ENCODE assay signal across 21 cellular contexts in genomic region chr17:6681671-6682070, GRCh38. TPM values are rescaled to one million over a fixed set of nuclear protein-coding genes. Genes with fewer than 3 reads are reported as not detected.
A peak's percentile ranks its signal among the peaks of the same experiment; 100 is the strongest.
DNase-seq lines count a peak whose midpoint lies in the region; ATAC-seq and TF ChIP-seq lines count a peak whose summit lies in the region.
"Had no signal": no experiment of that assay in that cellular context is flagged by ENCODE, and none has a peak within 500 bp of the region (broad histone marks: within the 10 kb centered on the region; RNA-seq: fewer than 3 reads in every experiment).

No MANE protein-coding gene starts in this region.

- no peaks in the 10 kb centered on the region for H3K9me3 ChIP-seq in breast epithelium
- H3K9me3 ChIP-seq in ascending aorta, result no peaks in the 10 kb centered on the region
- H3K9me3 ChIP-seq: A549 had no signal

- intact Hi-C loops in MCF 10A (cut with micrococcal nuclease) (no loop called here), breast epithelium (cut with DNase I; ENCODE audit: low total_unique reads) (no loop called here), ascending aorta (cut with DNase I) (no loop called here)

- H3K27ac Mint-ChIP-seq in MCF 10A (ENCODE audit: low read depth, unreplicated experiment), result no peak overlapping the region
- no peak overlapping the region for H3K27ac Mint-ChIP-seq in chondrocyte (ENCODE audit: unreplicated experiment)
- H3K27ac Mint-ChIP-seq: CD14-positive monocyte; CD4-positive, alpha-beta memory T cell; H9; IgD-negative memory B cell had no signal

- POLR2A ChIA-PET in MCF 10A (lab: Yijun Ruan, JAX), result interaction anchor here (1.3 kb wide), 1 partner anchor 12 kb away, joined by 4 read pairs; no protein-coding TSS in a partner anchor

- CTCF ChIA-PET in MCF 10A (lab: Yijun Ruan, JAX), result interaction anchor here (0.7 to 1.7 kb wide), 2 partner anchors 16 to 1126 kb away, joined by 4 to 8 read pairs; no protein-coding TSS in a partner anchor

- H3K27me3 Mint-ChIP-seq in MCF 10A (ENCODE audit: insufficient read depth, unreplicated experiment) (no peaks in the 10 kb centered on the region), chondrocyte (ENCODE audit: low read depth) (peaks cover 33% of the 10 kb centered on the region)

- ATAC-seq in foreskin keratinocyte, result peak; percentile 17
- no peak for ATAC-seq in GM18870 (IDR thresholded peaks at IDR 0.05; ENCODE audit: unreplicated experiment)
- ATAC-seq: A549 had no signal

- H3K4me1 ChIP-seq in breast epithelium, result no peaks in the 10 kb centered on the region
- no peaks in the 10 kb centered on the region for H3K4me1 ChIP-seq in foreskin keratinocyte
- H3K4me1 ChIP-seq in ascending aorta, result no peaks in the 10 kb centered on the region

- peak; percentile 26 for DNase-seq in MCF 10A (ENCODE audit: unreplicated experiment)
- DNase-seq in breast epithelium (ENCODE audit: low spot score in 2 of 2), result no peak
- peak; percentile 52 for DNase-seq in chondrocyte (ENCODE audit: low spot score)
- peak; percentile 73 to 83 for DNase-seq in foreskin keratinocyte
- DNase-seq in ascending aorta (ENCODE audit: low spot score in 2 of 2), result no peak
- no peak for DNase-seq in NAMALWA (ENCODE audit: low spot score)
- DNase-seq in H4 (ENCODE audit: low spot score), result no peak
- DNase-seq: AML-193; CD4-positive, alpha-beta memory T cell; DMS153; DMS79; GDM1; GOT3; H9 had no signal

- H3K4me1 Mint-ChIP-seq in MCF 10A (ENCODE audit: insufficient read depth, unreplicated experiment) (peaks cover 6% of the 10 kb centered on the region), chondrocyte (ENCODE audit: low read depth) (peaks cover 2% of the 10 kb centered on the region)

- H3K9me3 Mint-ChIP-seq in MCF 10A (ENCODE audit: unreplicated experiment), result no peaks in the 10 kb centered on the region
- H3K9me3 Mint-ChIP-seq in chondrocyte (ENCODE audit: low read depth), result no peaks in the 10 kb centered on the region
- H3K9me3 Mint-ChIP-seq: CD14-positive monocyte; CD4-positive, alpha-beta memory T cell; H9; IgD-negative memory B cell had no signal

- TF ChIP-seq CTCF in MCF 10A (IDR thresholded peaks at IDR 0.05; ENCODE audit: unreplicated experiment), result no peak
- no peak for TF ChIP-seq CTCF in breast epithelium (IDR thresholded peaks at IDR 0.05)
- no peak for TF ChIP-seq CTCF in chondrocyte (IDR thresholded peaks at IDR 0.05)
- no peak for TF ChIP-seq CTCF in foreskin keratinocyte (conservative IDR thresholded peaks at IDR 0.05)
- TF ChIP-seq CTCF in ascending aorta (IDR thresholded peaks at IDR 0.05), result no peak

- H3K4me3 ChIP-seq in breast epithelium (no peak overlapping the region), ascending aorta (no peak overlapping the region)
- H3K4me3 ChIP-seq: A549 had no signal

- H3K36me3 ChIP-seq in breast epithelium, result no peaks in the 10 kb centered on the region
- no peaks in the 10 kb centered on the region for H3K36me3 ChIP-seq in ascending aorta

- no TSS peak for BruUV-seq in MCF 10A (replicated peaks; lab: Mats Ljungman, UMichigan)

- H3K27me3 ChIP-seq in breast epithelium (no peaks in the 10 kb centered on the region), foreskin keratinocyte (no peaks in the 10 kb centered on the region), ascending aorta (no peaks in the 10 kb centered on the region)

- no peak overlapping the region for H3K4me3 Mint-ChIP-seq in MCF 10A (ENCODE audit: unreplicated experiment)
- no peak overlapping the region for H3K4me3 Mint-ChIP-seq in chondrocyte (ENCODE audit: unreplicated experiment)
- H3K4me3 Mint-ChIP-seq: H9, IgD-negative memory B cell had no signal

- H3K27ac ChIP-seq in breast epithelium, result no peak overlapping the region
- H3K27ac ChIP-seq in foreskin keratinocyte, result peak overlapping the region; percentile 46
- no peak overlapping the region for H3K27ac ChIP-seq in ascending aorta
- H3K27ac ChIP-seq: 22Rv1, A549 had no signal

- TF ChIP-seq POLR2A in breast epithelium (IDR thresholded peaks at IDR 0.05), result no peak

- H3K36me3 Mint-ChIP-seq in MCF 10A (ENCODE audit: insufficient read depth, unreplicated experiment) (no peaks in the 10 kb centered on the region), chondrocyte (ENCODE audit: low read depth) (no peaks in the 10 kb centered on the region)
- H3K36me3 Mint-ChIP-seq: CD14-positive monocyte had no signal

RNA-seq across cellular contexts. Expression of gene C17orf100, which starts 30.1 kb away (rescaled TPM):
- total RNA-seq in MCF 10A (2022) (1.4 and 1.7 TPM in 2 replicates), breast epithelium (under 1 TPM; 0.16 to 0.98 (median 0.88) TPM), chondrocyte (2.0 to 3.0 TPM (median 2.9 TPM) in 3 replicates), foreskin keratinocyte (0.88 and 1.2 TPM in 2 replicates), ascending aorta (4.3 TPM)
- polyA plus RNA-seq in foreskin keratinocyte, result 1.1 and 1.4 TPM in 2 replicates
- total RNA-seq in H4 (2014; rRNA removed; shearing (Covaris generic)), result 0.29 TPM in 1 of 2 replicates, not detected in the other

RNA-seq across cellular contexts. Expression of gene MED31, which starts 30.3 kb away (rescaled TPM):
- total RNA-seq in MCF 10A (2022) (17.7 and 17.8 TPM in 2 replicates), breast epithelium (10 to 100 TPM in 2 of 3 donors, 1 to 10 TPM in 1; 5.4 to 13.4 (median 12.9) TPM), chondrocyte (12.9 to 24.2 TPM (median 14.5 TPM) in 3 replicates), foreskin keratinocyte (30.5 and 34.6 TPM in 2 replicates), ascending aorta (not detected)
- 49.2 TPM in 2 replicates for polyA plus RNA-seq in foreskin keratinocyte
- total RNA-seq in H4 (2014; rRNA removed; shearing (Covaris generic)), result 16.3 and 19.2 TPM in 2 replicates

RNA-seq across cellular contexts. Expression of gene SLC13A5, which starts 31.5 kb away (rescaled TPM):
- total RNA-seq in MCF 10A (2022) (not detected in 2 replicates), breast epithelium (under 1 TPM in 1 of 3 donors, not detected in 2; 0.32 TPM), chondrocyte (1.1 to 1.5 TPM in 2 of 3 replicates, not detected in the other), foreskin keratinocyte (0.74 and 1.4 TPM in 2 replicates), ascending aorta (0.21 TPM)
- polyA plus RNA-seq in foreskin keratinocyte, result 0.75 and 1.4 TPM in 2 replicates
- total RNA-seq in H4 (2014; rRNA removed; shearing (Covaris generic)), result not detected in 2 replicates
- total RNA-seq: CD4-positive, alpha-beta memory T cell; Daoy had no signal
- polyA plus RNA-seq: BJ; CD14-positive monocyte; CD4-positive, alpha-beta memory T cell had no signal

RNA-seq across cellular contexts. Expression of gene TXNDC17, which starts 40.8 kb away (rescaled TPM):
- 137 and 146 TPM in 2 replicates for total RNA-seq in MCF 10A (2022)
- 100 to 1,000 TPM; 125 to 145 (median 134) TPM for total RNA-seq in breast epithelium
- total RNA-seq in chondrocyte, result 71.5 to 76.2 TPM (median 76.1 TPM) in 3 replicates
- 344 TPM in 2 replicates for total RNA-seq in foreskin keratinocyte
- 611 and 639 TPM in 2 replicates for polyA plus RNA-seq in foreskin keratinocyte
- 0.96 TPM for total RNA-seq in ascending aorta
- total RNA-seq in H4 (2014; rRNA removed; shearing (Covaris generic)), result 192 and 303 TPM in 2 replicates

RNA-seq across cellular contexts. Expression of gene KIAA0753, which starts 41.2 kb away (rescaled TPM):
- total RNA-seq in MCF 10A (2022) (22.8 and 25.3 TPM in 2 replicates), breast epithelium (10 to 100 TPM; 10.1 to 26.5 (median 25.6) TPM), chondrocyte (14.5 to 19.1 TPM (median 15.8 TPM) in 3 replicates), foreskin keratinocyte (16.6 and 18.6 TPM in 2 replicates), ascending aorta (2.9 TPM)
- 4.1 and 4.5 TPM in 2 replicates for polyA plus RNA-seq in foreskin keratinocyte
- 6.6 and 6.7 TPM in 2 replicates for total RNA-seq in H4 (2014; rRNA removed; shearing (Covaris generic))

Comparison
In these comparisons a context has a peak if more than half of its experiments do, and no peak if none do; other contexts are left out.
1. DNase-seq: peak in MCF 10A (single experiment), chondrocyte (single experiment) and foreskin keratinocyte (2 of 2); none in breast epithelium (0 of 2), ascending aorta (0 of 2), NAMALWA (single experiment) and H4 (single experiment).